ENCODE assay signal across 10 cellular contexts in genomic region chr20:17822039-17822438, GRCh38.
DNase-seq lines count a peak whose midpoint lies in the region; ATAC-seq and TF ChIP-seq lines count a peak whose summit lies in the region.
"Had no signal": no experiment of that assay in that cellular context is flagged by ENCODE, and none has a peak within 500 bp of the region (broad histone marks: within the 10 kb centered on the region; RNA-seq: fewer than 3 reads in every experiment).

No MANE protein-coding gene starts in this region.

- H3K9me3 ChIP-seq in right atrium auricular region = no peaks in the 10 kb centered on the region
- H3K9me3 ChIP-seq: adrenal gland had no signal

- H3K36me3 ChIP-seq in right atrium auricular region = no peaks in the 10 kb centered on the region
- H3K36me3 ChIP-seq: adrenal gland had no signal

- peaks cover 0 to 14% of the 10 kb centered on the region in 2 donors for H3K4me1 ChIP-seq in right atrium auricular region

- intact Hi-C loops in Right ventricle myocardium superior (cut with DNase I) = no loop called here

- H3K27ac ChIP-seq in right atrium auricular region = no peak overlapping the region
- H3K27ac ChIP-seq: adrenal gland had no signal

- no peak overlapping the region for H3K4me3 ChIP-seq in right atrium auricular region
- H3K4me3 ChIP-seq in cardiac fibroblast (replicated peaks in 1 of 2; ENCODE audit: low read depth in 2 of 2, low read length in 2 of 2) = no peak overlapping the region
- H3K4me3 ChIP-seq: adrenal gland had no signal

- H3K4me1 Mint-ChIP-seq in naive thymus-derived CD8-positive, alpha-beta T cell = no peaks in the 10 kb centered on the region

- no peak overlapping the region for H3K27ac Mint-ChIP-seq in naive thymus-derived CD8-positive, alpha-beta T cell

- peaks cover 0 to 6% (median 1%) of the 10 kb centered on the region in 3 donors for H3K36me3 Mint-ChIP-seq in naive thymus-derived CD8-positive, alpha-beta T cell

- DNase-seq in Right ventricle myocardium superior (no peak), right atrium auricular region (ENCODE audit: low spot score) (no peak), cardiac fibroblast (ENCODE audit: low read depth in 2 of 2) (peak; percentile 82 to 86), lung microvascular endothelial cell (ENCODE audit: low read depth in 2 of 2) (peak; percentile 32 to 42), NCI-H2171 (lab: John Stamatoyannopoulos, UW) (no peak)
- DNase-seq in naive thymus-derived CD8-positive, alpha-beta T cell = no peak
- DNase-seq in stimulated activated CD4-positive, alpha-beta T cell treated with anti-CD3 and anti-CD28 coated beads, Interleukin-1b, Interleukin-23, amount 100 ng/mL, for 48 hours = no peak
- DNase-seq: activated CD4-positive, CD25-positive, alpha-beta regulatory T cell; adrenal gland had no signal

- no peaks in the 10 kb centered on the region for H3K27me3 ChIP-seq in right atrium auricular region
- H3K27me3 ChIP-seq: adrenal gland had no signal

- TF ChIP-seq CTCF in right atrium auricular region (IDR thresholded peaks at IDR 0.05) (no peak), cardiac fibroblast (IDR thresholded peaks at IDR 0.05; ENCODE audit: low read depth, low read length) (no peak)

- H3K4me3 Mint-ChIP-seq in naive thymus-derived CD8-positive, alpha-beta T cell = no peak overlapping the region

- H3K27me3 Mint-ChIP-seq in naive thymus-derived CD8-positive, alpha-beta T cell = peaks cover 0 to 2% (median 0%) of the 10 kb centered on the region in 5 donors

- H3K9me3 Mint-ChIP-seq in naive thymus-derived CD8-positive, alpha-beta T cell = peaks cover 3 to 15% (median 6%) of the 10 kb centered on the region in 9 donors

- POLR2A ChIA-PET in naive thymus-derived CD8-positive, alpha-beta T cell (lab: Charles Lee) = no interaction called here

- ATAC-seq in Right ventricle myocardium superior (ENCODE audit: poor library complexity) (peak; percentile 61), HG02885 (IDR thresholded peaks at IDR 0.05; ENCODE audit: poor library complexity, unreplicated experiment) (no peak)
- no peak for ATAC-seq in naive thymus-derived CD8-positive, alpha-beta T cell

Comparison
In these comparisons a context has a peak if more than half of its experiments do, and no peak if none do; other contexts are left out.
1. DNase-seq: peak in cardiac fibroblast (2 of 2) and lung microvascular endothelial cell (2 of 2); none in Right ventricle myocardium superior (single experiment), right atrium auricular region (single experiment), naive thymus-derived CD8-positive, alpha-beta T cell (0 of 10), NCI-H2171 (single experiment) and stimulated activated CD4-positive, alpha-beta T cell treated with anti-CD3 and anti-CD28 coated beads, Interleukin-1b, Interleukin-23, amount 100 ng/mL, for 48 hours (single experiment).